ENCODE assay signal across 7 cellular contexts in genomic region chr18:9171919-9172318, GRCh38. TPM values are rescaled to one million over a fixed set of nuclear protein-coding genes. Genes with fewer than 3 reads are reported as not detected.
DNase-seq lines count a peak whose midpoint lies in the region; ATAC-seq lines count a peak whose summit lies in the region.
"Not testable (repeated sequence)": the region's sequence is repeated elsewhere in the genome, so short reads cannot be mapped to it uniquely, and the experiment has no call there.

No MANE protein-coding gene starts in this region.

- not testable (repeated sequence) for H3K4me3 ChIP-seq in CD4-positive, alpha-beta memory T cell (ENCODE audit: low read length in 2 of 2)

- not testable (repeated sequence) for H3K9me3 ChIP-seq in CD4-positive, alpha-beta memory T cell (ENCODE audit: control insufficient read depth in 1 of 2, low read length in 2 of 2)

- H3K27ac Mint-ChIP-seq in CD4-positive, alpha-beta memory T cell = peak overlapping the region in 4 of 7 donors; percentile 10 to 74 (median 42)
- H3K27ac Mint-ChIP-seq in T-cell = peak overlapping the region in 1 of 2 donors; percentile 78
- peak overlapping the region; percentile 62 for H3K27ac Mint-ChIP-seq in activated CD4-positive, alpha-beta T cell treated with anti-CD3 and anti-CD28 coated beads, Interleukin-2, amount 10 ng/mL, durations not matched to agents 7 days and 5 days
- H3K27ac Mint-ChIP-seq in activated naive CD8-positive, alpha-beta T cell = peak overlapping the region; percentile 36
- peak overlapping the region in 2 of 6 donors; percentile 16 to 48 for H3K27ac Mint-ChIP-seq in immature natural killer cell
- H3K27ac Mint-ChIP-seq in natural killer cell treated with Interleukin-12 subunit alpha and Interleukin-12 subunit beta and Interleukin-15 and Interleukin-18, amount 100 ng/mL, for 72 hours = peak overlapping the region; percentile 4 to 25

- not testable (repeated sequence) for H3K27ac ChIP-seq in CD4-positive, alpha-beta memory T cell (ENCODE audit: low read depth, low read length)

- H3K4me1 Mint-ChIP-seq in CD4-positive, alpha-beta memory T cell = peaks cover 56 to 96% (median 76%) of the 10 kb centered on the region in 4 donors
- H3K4me1 Mint-ChIP-seq in T-cell = peaks cover 83 to 89% (median 88%) of the 10 kb centered on the region in 3 donors
- peaks cover 34% of the 10 kb centered on the region for H3K4me1 Mint-ChIP-seq in activated CD4-positive, alpha-beta T cell treated with anti-CD3 and anti-CD28 coated beads, Interleukin-2, amount 10 ng/mL, durations not matched to agents 7 days and 5 days
- H3K4me1 Mint-ChIP-seq in activated T-cell treated with anti-CD3 and anti-CD28 coated beads, Interleukin-2, amount 50 U/mL, for 4 hours (ENCODE audit: low read depth) = peaks cover 79% of the 10 kb centered on the region
- H3K4me1 Mint-ChIP-seq in activated naive CD8-positive, alpha-beta T cell (ENCODE audit: low read depth) = peaks cover 67% of the 10 kb centered on the region
- peaks cover 83 to 94% of the 10 kb centered on the region in 2 donors for H3K4me1 Mint-ChIP-seq in immature natural killer cell
- H3K4me1 Mint-ChIP-seq in natural killer cell treated with Interleukin-12 subunit alpha and Interleukin-12 subunit beta and Interleukin-15 and Interleukin-18, amount 100 ng/mL, for 72 hours (ENCODE audit: low read depth in 2 of 2) = peaks cover 60 to 67% of the 10 kb centered on the region in 2 donors

- H3K27me3 Mint-ChIP-seq in CD4-positive, alpha-beta memory T cell; T-cell; activated CD4-positive, alpha-beta T cell treated with anti-CD3 and anti-CD28 coated beads, Interleukin-2, amount 10 ng/mL, durations not matched to agents 7 days and 5 days; activated T-cell treated with anti-CD3 and anti-CD28 coated beads, Interleukin-2, amount 50 U/mL, for 4 hours (ENCODE audit: low read depth); activated naive CD8-positive, alpha-beta T cell; immature natural killer cell (ENCODE audit: low read depth in 3 of 3); natural killer cell treated with Interleukin-12 subunit alpha and Interleukin-12 subunit beta and Interleukin-15 and Interleukin-18, amount 100 ng/mL, for 72 hours: not testable (repeated sequence)

- peaks cover 21 to 39% of the 10 kb centered on the region in 2 donors for H3K36me3 Mint-ChIP-seq in CD4-positive, alpha-beta memory T cell
- H3K36me3 Mint-ChIP-seq in T-cell = peaks cover 42% of the 10 kb centered on the region
- peaks cover 57% of the 10 kb centered on the region for H3K36me3 Mint-ChIP-seq in activated CD4-positive, alpha-beta T cell treated with anti-CD3 and anti-CD28 coated beads, Interleukin-2, amount 10 ng/mL, durations not matched to agents 7 days and 5 days (ENCODE audit: low read depth)
- H3K36me3 Mint-ChIP-seq in activated T-cell treated with anti-CD3 and anti-CD28 coated beads, Interleukin-2, amount 50 U/mL, for 4 hours (ENCODE audit: insufficient read depth) = peaks cover 29% of the 10 kb centered on the region
- H3K36me3 Mint-ChIP-seq in activated naive CD8-positive, alpha-beta T cell = peaks cover 15% of the 10 kb centered on the region
- H3K36me3 Mint-ChIP-seq in immature natural killer cell = not testable (repeated sequence)
- H3K36me3 Mint-ChIP-seq in natural killer cell treated with Interleukin-12 subunit alpha and Interleukin-12 subunit beta and Interleukin-15 and Interleukin-18, amount 100 ng/mL, for 72 hours = peaks cover 22% of the 10 kb centered on the region

- not testable (repeated sequence) for H3K27me3 ChIP-seq in CD4-positive, alpha-beta memory T cell (ENCODE audit: insufficient read depth, low read length)

- peak overlapping the region in 7 of 8 donors; percentile 29 to 74 (median 61) for H3K4me3 Mint-ChIP-seq in CD4-positive, alpha-beta memory T cell
- H3K4me3 Mint-ChIP-seq in T-cell (peak overlapping the region in 2 of 3 donors; percentile 7 to 59), immature natural killer cell (peak overlapping the region in 4 of 5 donors; percentile 8 to 66 (median 19))
- H3K4me3 Mint-ChIP-seq in activated CD4-positive, alpha-beta T cell treated with anti-CD3 and anti-CD28 coated beads, Interleukin-2, amount 10 ng/mL, durations not matched to agents 7 days and 5 days; activated naive CD8-positive, alpha-beta T cell: not testable (repeated sequence)
- peak overlapping the region; percentile 5 for H3K4me3 Mint-ChIP-seq in activated T-cell treated with anti-CD3 and anti-CD28 coated beads, Interleukin-2, amount 50 U/mL, for 4 hours
- H3K4me3 Mint-ChIP-seq in natural killer cell treated with Interleukin-12 subunit alpha and Interleukin-12 subunit beta and Interleukin-15 and Interleukin-18, amount 100 ng/mL, for 72 hours = peak overlapping the region; percentile 58

- intact Hi-C loops in CD4-positive, alpha-beta memory T cell (cut with micrococcal nuclease) = not testable (repeated sequence)

- not testable (repeated sequence) for H3K9me3 Mint-ChIP-seq in CD4-positive, alpha-beta memory T cell; T-cell; activated T-cell treated with anti-CD3 and anti-CD28 coated beads, Interleukin-2, amount 50 U/mL, for 4 hours; activated naive CD8-positive, alpha-beta T cell (ENCODE audit: low read depth); immature natural killer cell; natural killer cell treated with Interleukin-12 subunit alpha and Interleukin-12 subunit beta and Interleukin-15 and Interleukin-18, amount 100 ng/mL, for 72 hours
- H3K9me3 Mint-ChIP-seq in activated CD4-positive, alpha-beta T cell treated with anti-CD3 and anti-CD28 coated beads, Interleukin-2, amount 10 ng/mL, durations not matched to agents 7 days and 5 days = peaks cover 20% of the 10 kb centered on the region

- H3K4me1 ChIP-seq in CD4-positive, alpha-beta memory T cell (ENCODE audit: insufficient read depth, low read length) = peaks cover 46% of the 10 kb centered on the region

- POLR2A ChIA-PET in CD4-positive, alpha-beta memory T cell (lab: Charles Lee; ENCODE audit: partially characterized antibody); T-cell (lab: Charles Lee); activated CD4-positive, alpha-beta T cell treated with anti-CD3 and anti-CD28 coated beads, Interleukin-2, amount 10 ng/mL, durations not matched to agents 7 days and 5 days (lab: Charles Lee): not testable (repeated sequence)

- not testable (repeated sequence) for DNase-seq in CD4-positive, alpha-beta memory T cell; T-cell; activated CD4-positive, alpha-beta T cell treated with anti-CD3 and anti-CD28 coated beads, Interleukin-2, amount 10 ng/mL, durations not matched to agents 7 days and 5 days; activated T-cell treated with anti-CD3 and anti-CD28 coated beads, Interleukin-2, amount 50 U/mL, for 4 hours; immature natural killer cell; natural killer cell treated with Interleukin-12 subunit alpha and Interleukin-12 subunit beta and Interleukin-15 and Interleukin-18, amount 100 ng/mL, for 72 hours (ENCODE audit: low spot score)

- CTCF ChIA-PET in CD4-positive, alpha-beta memory T cell (lab: Charles Lee; ENCODE audit: partially characterized antibody) = interaction anchor here (0.8 to 1.4 kb wide), 3 partner anchors 10 to 98 kb away, joined by 3 to 5 read pairs (median 3); no protein-coding TSS in a partner anchor
- CTCF ChIA-PET in T-cell (lab: Charles Lee) = interaction anchor here (0.7 to 1.6 kb wide), 4 partner anchors 11 to 104 kb away, joined by 3 to 7 read pairs (median 4); no protein-coding TSS in a partner anchor
- CTCF ChIA-PET in activated CD4-positive, alpha-beta T cell treated with anti-CD3 and anti-CD28 coated beads, Interleukin-2, amount 10 ng/mL, durations not matched to agents 7 days and 5 days (lab: Charles Lee) = interaction anchor here (0.7 kb wide), 1 partner anchor 11 kb away, joined by 3 read pairs; no protein-coding TSS in a partner anchor

- ATAC-seq in T-cell (replicated peaks in 1 of 4); activated T-cell treated with anti-CD3 and anti-CD28 coated beads, Interleukin-2, amount 50 U/mL, for 4 hours; natural killer cell treated with Interleukin-12 subunit alpha and Interleukin-12 subunit beta and Interleukin-15 and Interleukin-18, amount 100 ng/mL, for 72 hours: not testable (repeated sequence)

- H3K36me3 ChIP-seq in CD4-positive, alpha-beta memory T cell (ENCODE audit: insufficient read depth, low read length) = not testable (repeated sequence)

RNA-seq across cellular contexts. Expression of gene ANKRD12, which starts 35.3 kb away (rescaled TPM):
- total RNA-seq in CD4-positive, alpha-beta memory T cell = 100 to 1,000 TPM; 262 to 280 TPM
- polyA plus RNA-seq in CD4-positive, alpha-beta memory T cell = 100 to 1,000 TPM in 1 of 2 donors, 10 to 100 TPM in 1; 10.7 to 141 TPM
- total RNA-seq in T-cell = 100 to 1,000 TPM; 183 to 211 (median 199) TPM
- 100 to 1,000 TPM in 1 of 2 experiments, 10 to 100 TPM in 1; 79.4 to 107 TPM for total RNA-seq in activated CD4-positive, alpha-beta T cell treated with anti-CD3 and anti-CD28 coated beads, Interleukin-2, amount 10 ng/mL, durations not matched to agents 7 days and 5 days
- total RNA-seq in activated T-cell treated with anti-CD3 and anti-CD28 coated beads, Interleukin-2, amount 50 U/mL, for 4 hours = 10 to 100 TPM; 49.7 to 62.9 (median 57.7) TPM
- polyA plus RNA-seq in immature natural killer cell = 10 to 100 TPM in 2 of 3 donors, 1 to 10 TPM in 1; 8.8 to 69.7 (median 35.7) TPM
- 100 to 1,000 TPM; 133 to 174 TPM for total RNA-seq in natural killer cell treated with Interleukin-12 subunit alpha and Interleukin-12 subunit beta and Interleukin-15 and Interleukin-18, amount 100 ng/mL, for 72 hours
